In genomic region chr19:36460046-36460445, GRCh38 we compare ENCODE assay signal across 18 cellular contexts. TPM values are rescaled to one million over a fixed set of nuclear protein-coding genes. Genes with fewer than 3 reads are reported as not detected.
DNase-seq lines count a peak whose midpoint lies in the region; ATAC-seq and TF ChIP-seq lines count a peak whose summit lies in the region.
"Had no signal": no experiment of that assay in that cellular context is flagged by ENCODE, and none has a peak within 500 bp of the region (broad histone marks: within the 10 kb centered on the region; RNA-seq: fewer than 3 reads in every experiment).

No MANE protein-coding gene starts in this region.

- no peak overlapping the region for H2BK5ac ChIP-seq in IMR-90 (ENCODE audit: low read depth, low read length, poor library complexity, severe bottlenecking)

- H3K9ac ChIP-seq in IMR-90 (ENCODE audit: low read depth, low read length) = no peak overlapping the region

- H3K4me3 Mint-ChIP-seq in activated T-cell treated with anti-CD3 and anti-CD28 coated beads, Interleukin-2, amount 50 U/mL, for 72 hours = no peak overlapping the region

- no peak overlapping the region for H3K4ac ChIP-seq in IMR-90 (ENCODE audit: low read depth, low read length)

- H2AK9ac ChIP-seq in IMR-90 (replicated peaks; ENCODE audit: low read depth, low read length, poor library complexity) = no peak overlapping the region

- no peak overlapping the region for H4K91ac ChIP-seq in IMR-90 (ENCODE audit: insufficient read depth, low read depth, low read length)

- no peak overlapping the region for H2BK15ac ChIP-seq in IMR-90 (ENCODE audit: low read depth, low read length)

- H3K27ac ChIP-seq in IMR-90 (ENCODE audit: insufficient read depth, low read length) = no peak overlapping the region

- DNase-seq in activated T-cell treated with anti-CD3 and anti-CD28 coated beads, Interleukin-2, amount 50 U/mL, for 72 hours = no peak
- no peak for DNase-seq in activated T-cell treated with anti-CD3 and anti-CD28 coated beads, Interleukin-2, amount 50 U/mL, for 48 hours
- DNase-seq in IMR-90 (peak; percentile 29), fibroblast of peridontal ligament (ENCODE audit: extremely low read depth) (peak; percentile 8), stromal cell of bone marrow (ENCODE audit: low read depth) (peak; percentile 1)
- DNase-seq: 8988T; COR-L47; Kasumi-1; NCI-H1417; NCI-H187 treated with DMSO at 0.1 percent for 48 hours; NCI-H345; NK-92 treated with Interleukin-12 subunit alpha and Interleukin-12 subunit beta, amount 100 ng/mL, for 24 hours; SW 1271 had no signal

- peaks cover 12 to 20% of the 10 kb centered on the region in 2 donors for H3K9me3 Mint-ChIP-seq in activated T-cell treated with anti-CD3 and anti-CD28 coated beads, Interleukin-2, amount 50 U/mL, for 72 hours

- H4K5ac ChIP-seq in IMR-90 (ENCODE audit: low read depth, low read length) = no peak overlapping the region

- no peak overlapping the region for H3K4me2 ChIP-seq in IMR-90 (ENCODE audit: low read depth, low read length)

- H3K56ac ChIP-seq in IMR-90 (ENCODE audit: extremely low read depth, insufficient read depth, low read length) = no peak overlapping the region

- in situ Hi-C loops in IMR-90 (cut with MboI; ENCODE audit: low sequenced_read_pairs) = no loop called here

- H3K9me3 ChIP-seq in IMR-90 (ENCODE audit: control insufficient read depth, insufficient read depth, low read length) = peaks cover 6% of the 10 kb centered on the region; the same call in 1 of the 2 replicates

- H4K20me1 ChIP-seq in IMR-90 (ENCODE audit: insufficient read depth, low read length) = no peaks in the 10 kb centered on the region

- no peak overlapping the region for H2AK5ac ChIP-seq in IMR-90 (ENCODE audit: low read depth, low read length)

- H3K4me1 Mint-ChIP-seq in activated T-cell treated with anti-CD3 and anti-CD28 coated beads, Interleukin-2, amount 50 U/mL, for 72 hours (ENCODE audit: low read depth) = no peaks in the 10 kb centered on the region

- H3K27ac Mint-ChIP-seq in activated T-cell treated with anti-CD3 and anti-CD28 coated beads, Interleukin-2, amount 50 U/mL, for 72 hours = peak overlapping the region; percentile 54
- H3K27ac Mint-ChIP-seq: IgD-negative memory B cell had no signal

- H3K4me3 ChIP-seq in IMR-90 (ENCODE audit: insufficient read depth, low read depth, low read length) = no peak overlapping the region

- peaks cover 2% of the 10 kb centered on the region; the same call in 1 of the 2 replicates for H3K36me3 ChIP-seq in IMR-90 (ENCODE audit: control insufficient read depth, insufficient read depth, low read length)

- no peak for TF ChIP-seq POLR2A in IMR-90 (IDR thresholded peaks at IDR 0.05; ENCODE audit: low read depth, low read length)

- no peak overlapping the region for H3K14ac ChIP-seq in IMR-90 (replicated peaks; ENCODE audit: low read depth, low read length)

- dilution Hi-C loops in IMR-90 (cut with HindIII; ENCODE audit: low sequenced_read_pairs, unreplicated experiment) = no loop called here

- no peak overlapping the region for H3K23ac ChIP-seq in IMR-90 (ENCODE audit: low read depth, low read length)

- no peak overlapping the region for H2AFZ ChIP-seq in IMR-90 (replicated peaks; ENCODE audit: low read length, poor library complexity)

- peaks cover 2% of the 10 kb centered on the region; the same call in 1 of the 2 replicates for H3K4me1 ChIP-seq in IMR-90 (ENCODE audit: control insufficient read depth, insufficient read depth, low read length)

- H3K27me3 ChIP-seq in IMR-90 (ENCODE audit: control insufficient read depth, insufficient read depth, low read length) = no peaks in the 10 kb centered on the region

- H2BK120ac ChIP-seq in IMR-90 (ENCODE audit: low read depth, low read length) = no peak overlapping the region

- H3K9me1 ChIP-seq in IMR-90 (ENCODE audit: insufficient read depth, low read length) = no peaks in the 10 kb centered on the region

- BruUV-seq in IMR-90 (replicated peaks; lab: Mats Ljungman, UMichigan) = no TSS peak

- TF ChIP-seq CTCF in IMR-90 (conservative IDR thresholded peaks at IDR 0.05; ENCODE audit: low read depth, low read length) = no peak

- intact Hi-C loops in IMR-90 (cut with micrococcal nuclease) = no loop called here

- H2BK20ac ChIP-seq in IMR-90 (ENCODE audit: low read depth, low read length) = no peak overlapping the region

- no CpG with 5 or more reads among the region's 1 CpG for WGBS in IMR-90 (ENCODE audit: extremely low coverage in 2 of 2, insufficient read length in 1 of 2), 2 experiments

- POLR2A ChIA-PET in IMR-90 (lab: Charles Lee; ENCODE audit: unreplicated experiment) = no interaction called here

- no peak overlapping the region for H4K8ac ChIP-seq in IMR-90 (ENCODE audit: low read depth in 2 of 2, low read length in 2 of 2)

- CTCF ChIA-PET in IMR-90 (lab: Yijun Ruan, JAX) = no interaction called here

- H3K79me1 ChIP-seq in IMR-90 (ENCODE audit: low read depth in 1 of 2, low read length in 2 of 2) = no peaks in the 10 kb centered on the region

- no peak overlapping the region for H3K18ac ChIP-seq in IMR-90 (ENCODE audit: low read depth, low read length)

- ATAC-seq in activated T-cell treated with anti-CD3 and anti-CD28 coated beads, Interleukin-2, amount 50 U/mL, for 72 hours (replicated peaks in 1 of 2) = no peak
- ATAC-seq in IMR-90 (ENCODE audit: low read depth) (peak; percentile 48), HG03095 (IDR thresholded peaks at IDR 0.05; ENCODE audit: unreplicated experiment) (no peak), HG03565 (IDR thresholded peaks at IDR 0.05; ENCODE audit: unreplicated experiment) (no peak), HG03571 (IDR thresholded peaks at IDR 0.05; ENCODE audit: unreplicated experiment) (no peak)
- ATAC-seq: HCT116 had no signal

- no peak for TF ChIP-seq RAD21 in IMR-90 (IDR thresholded peaks at IDR 0.05; ENCODE audit: low read length)

- peaks cover 16 to 44% of the 10 kb centered on the region in 2 donors for H3K36me3 Mint-ChIP-seq in activated T-cell treated with anti-CD3 and anti-CD28 coated beads, Interleukin-2, amount 50 U/mL, for 72 hours (ENCODE audit: insufficient read depth in 2 of 2)

- no peaks in the 10 kb centered on the region for H3K27me3 Mint-ChIP-seq in activated T-cell treated with anti-CD3 and anti-CD28 coated beads, Interleukin-2, amount 50 U/mL, for 72 hours (ENCODE audit: low read depth)
- H3K27me3 Mint-ChIP-seq: IgD-negative memory B cell had no signal

TF ChIP-seq in IMR-90, 13 proteins besides CTCF, POLR2A, EP300 and RAD21:
- TF ChIP-seq FOS (IDR thresholded peaks at IDR 0.05; ENCODE audit: low read depth, low read length) = no peak

RNA-seq across cellular contexts. Expression of gene ZNF566, which starts 29.3 kb away (rescaled TPM):
- total RNA-seq in activated T-cell treated with anti-CD3 and anti-CD28 coated beads, Interleukin-2, amount 50 U/mL, for 72 hours = 1 to 10 TPM; 5.8 to 7.8 TPM
- total RNA-seq in IMR-90 (2012; rRNA removed) = 4.8 and 8.6 TPM in 2 replicates
- polyA plus RNA-seq in IMR-90 (2012; rRNA removed) = 1.3 and 3.0 TPM in 2 replicates
- 1.2 and 1.4 TPM in 2 replicates for polyA plus RNA-seq in IMR-90 (2012; cell fraction: cytosol; rRNA removed)
- 2.4 and 5.7 TPM in 2 replicates for polyA plus RNA-seq in IMR-90 (2012; cell fraction: nucleus; rRNA removed; ENCODE audit: low replicate concordance)

RNA-seq across cellular contexts. Expression of gene ZFP82, which starts 41.6 kb away (rescaled TPM):
- 1 to 10 TPM; 5.8 to 7.8 TPM for total RNA-seq in activated T-cell treated with anti-CD3 and anti-CD28 coated beads, Interleukin-2, amount 50 U/mL, for 72 hours
- total RNA-seq in IMR-90 (2012; rRNA removed) = 3.9 and 5.0 TPM in 2 replicates
- polyA plus RNA-seq in IMR-90 (2012; rRNA removed) = 1.4 and 1.6 TPM in 2 replicates
- 0.31 and 0.63 TPM in 2 replicates for polyA plus RNA-seq in IMR-90 (2012; cell fraction: cytosol; rRNA removed)
- polyA plus RNA-seq in IMR-90 (2012; cell fraction: nucleus; rRNA removed; ENCODE audit: low replicate concordance) = 0.32 and 2.1 TPM in 2 replicates

Comparison
In these comparisons a context has a peak if more than half of its experiments do, and no peak if none do; other contexts are left out.
1. DNase-seq: peak in IMR-90 (single experiment), fibroblast of peridontal ligament (single experiment) and stromal cell of bone marrow (single experiment); none in activated T-cell treated with anti-CD3 and anti-CD28 coated beads, Interleukin-2, amount 50 U/mL, for 72 hours (0 of 2) and activated T-cell treated with anti-CD3 and anti-CD28 coated beads, Interleukin-2, amount 50 U/mL, for 48 hours (0 of 2).